10 cellular contexts compared by ENCODE assay signal in genomic region chr3:178777718-178778411, GRCh38.
DNase-seq lines count a peak whose midpoint lies in the region; ATAC-seq and TF ChIP-seq lines count a peak whose summit lies in the region.
"Had no signal": no experiment of that assay in that cellular context is flagged by ENCODE, and none has a peak within 500 bp of the region (broad histone marks: within the 10 kb centered on the region; RNA-seq: fewer than 3 reads in every experiment).

No MANE protein-coding gene starts in this region.

- no peak overlapping the region for H3K27ac Mint-ChIP-seq in activated CD8-positive, alpha-beta memory T cell treated with anti-CD3 and anti-CD28 coated beads, Interleukin-2, amount 10 ng/mL, durations not matched to agents 7 days and 5 days

- peak; percentile 78 for DNase-seq in EH (ENCODE audit: low read depth)
- peak; percentile 10 for DNase-seq in epithelial cell of proximal tubule (ENCODE audit: low read depth)
- no peak for DNase-seq in epidermal melanocyte (ENCODE audit: insufficient read length, low spot score)
- no peak for DNase-seq in NCI-H1105 (lab: John Stamatoyannopoulos, UW)
- DNase-seq in activated CD8-positive, alpha-beta memory T cell treated with anti-CD3 and anti-CD28 coated beads, Interleukin-2, amount 10 ng/mL, durations not matched to agents 7 days and 5 days = no peak
- DNase-seq: colonic mucosa; stimulated activated CD4-positive, alpha-beta T cell treated with anti-CD3 and anti-CD28 coated beads, Interleukin-4, amount 100 ng/mL, for 4 hours had no signal

- CTCF ChIA-PET in activated CD8-positive, alpha-beta memory T cell treated with anti-CD3 and anti-CD28 coated beads, Interleukin-2, amount 10 ng/mL, durations not matched to agents 7 days and 5 days (lab: Charles Lee) = no interaction called here

- no peaks in the 10 kb centered on the region for H3K27me3 Mint-ChIP-seq in activated CD8-positive, alpha-beta memory T cell treated with anti-CD3 and anti-CD28 coated beads, Interleukin-2, amount 10 ng/mL, durations not matched to agents 7 days and 5 days

- no peak for TF ChIP-seq CTCF in epithelial cell of proximal tubule (conservative IDR thresholded peaks at IDR 0.05; ENCODE audit: low read depth, low read length)

- no peaks in the 10 kb centered on the region for H3K4me1 Mint-ChIP-seq in activated CD8-positive, alpha-beta memory T cell treated with anti-CD3 and anti-CD28 coated beads, Interleukin-2, amount 10 ng/mL, durations not matched to agents 7 days and 5 days

- H3K9me3 Mint-ChIP-seq in activated CD8-positive, alpha-beta memory T cell treated with anti-CD3 and anti-CD28 coated beads, Interleukin-2, amount 10 ng/mL, durations not matched to agents 7 days and 5 days (ENCODE audit: low read depth) = no peaks in the 10 kb centered on the region

- ATAC-seq in GM19463 (IDR thresholded peaks at IDR 0.05; ENCODE audit: unreplicated experiment) (peak; percentile 84), HG03558 (IDR thresholded peaks at IDR 0.05; ENCODE audit: extremely low read depth, unreplicated experiment) (peak; percentile 75), HG03521 (IDR thresholded peaks at IDR 0.05; ENCODE audit: unreplicated experiment) (no peak)
- ATAC-seq in activated CD8-positive, alpha-beta memory T cell treated with anti-CD3 and anti-CD28 coated beads, Interleukin-2, amount 10 ng/mL, durations not matched to agents 7 days and 5 days = no peak

- H3K4me3 ChIP-seq in epithelial cell of proximal tubule (ENCODE audit: low read depth, low read length) = no peak overlapping the region
- H3K4me3 ChIP-seq: colonic mucosa had no signal

- H3K4me3 Mint-ChIP-seq in activated CD8-positive, alpha-beta memory T cell treated with anti-CD3 and anti-CD28 coated beads, Interleukin-2, amount 10 ng/mL, durations not matched to agents 7 days and 5 days = no peak overlapping the region

- H3K36me3 Mint-ChIP-seq in activated CD8-positive, alpha-beta memory T cell treated with anti-CD3 and anti-CD28 coated beads, Interleukin-2, amount 10 ng/mL, durations not matched to agents 7 days and 5 days = no peaks in the 10 kb centered on the region

Comparison
In these comparisons a context has a peak if more than half of its experiments do, and no peak if none do; other contexts are left out.
1. DNase-seq: peak in EH (single experiment) and epithelial cell of proximal tubule (single experiment); none in epidermal melanocyte (single experiment), NCI-H1105 (single experiment) and activated CD8-positive, alpha-beta memory T cell treated with anti-CD3 and anti-CD28 coated beads, Interleukin-2, amount 10 ng/mL, durations not matched to agents 7 days and 5 days (single experiment).
2. ATAC-seq: peak in GM19463 (single experiment) and HG03558 (single experiment); none in activated CD8-positive, alpha-beta memory T cell treated with anti-CD3 and anti-CD28 coated beads, Interleukin-2, amount 10 ng/mL, durations not matched to agents 7 days and 5 days (single experiment) and HG03521 (single experiment).